23 cellular contexts compared by ENCODE assay signal in genomic region chr4:142801966-142802365, GRCh38. TPM values are rescaled to one million over a fixed set of nuclear protein-coding genes. Genes with fewer than 3 reads are reported as not detected.
DNase-seq lines count a peak whose midpoint lies in the region; ATAC-seq and TF ChIP-seq lines count a peak whose summit lies in the region.
"Had no signal": no experiment of that assay in that cellular context is flagged by ENCODE, and none has a peak within 500 bp of the region (broad histone marks: within the 10 kb centered on the region; RNA-seq: fewer than 3 reads in every experiment).

No MANE protein-coding gene starts in this region.

- CTCF ChIA-PET in activated naive CD4-positive, alpha-beta T cell treated with anti-CD3 and anti-CD28 coated beads, Interleukin-2, amount 10 ng/mL, durations not matched to agents 7 days and 5 days (lab: Charles Lee), result no interaction called here
- CTCF ChIA-PET in RWPE1 (lab: Yijun Ruan, JAX), result interaction anchor here (0.5 to 0.7 kb wide), 2 partner anchors 83 to 1163 kb away, joined by 3 read pairs; no protein-coding TSS in a partner anchor

- TF ChIP-seq CTCF in RWPE1 (conservative IDR thresholded peaks at IDR 0.05; ENCODE audit: low read depth), result no peak

- H2BK120ac ChIP-seq in trophoblast cell (ENCODE audit: insufficient read depth, low read length, poor library complexity), result no peak overlapping the region

- POLR2A ChIA-PET in RWPE1 (lab: Yijun Ruan, JAX; ENCODE audit: low non-redundant PET), result no interaction called here

- peak; percentile 31 for DNase-seq in activated naive CD4-positive, alpha-beta T cell treated with anti-CD3 and anti-CD28 coated beads, Interleukin-2, amount 10 ng/mL, durations not matched to agents 7 days and 5 days
- no peak for DNase-seq in activated naive CD4-positive, alpha-beta T cell treated with Interleukin-2 at 50 U/mL for 16 hours
- DNase-seq in RWPE1 (ENCODE audit: low spot score), result peak; percentile 42
- peak; percentile 1 for DNase-seq in central memory CD4-positive, alpha-beta T cell
- no peak for DNase-seq in Right ventricle myocardium superior
- DNase-seq in NCI-H345 (lab: John Stamatoyannopoulos, UW), result no peak
- DNase-seq in trophoblast cell, result no peak
- DNase-seq: activated B cell treated with CpG ODN at 0.5 μM for 24 hours; CD8-positive, alpha-beta memory T cell; DMS79 treated with DMSO at 0.1 percent for 48 hours; effector memory CD4-positive, alpha-beta T cell; HCEC 1CT; NCI-H146; NCI-H2171 treated with DMSO at 0.1 percent for 48 hours; NCI-H526 treated with DMSO at 0.1 percent for 48 hours; RPMI8226; sigmoid colon; T-helper 9 cell had no signal

- H3K36me3 Mint-ChIP-seq in activated naive CD4-positive, alpha-beta T cell treated with anti-CD3 and anti-CD28 coated beads, Interleukin-2, amount 10 ng/mL, durations not matched to agents 7 days and 5 days, result peaks cover 9% of the 10 kb centered on the region
- H3K36me3 Mint-ChIP-seq: CD8-positive, alpha-beta memory T cell had no signal

- no peak overlapping the region for H3K14ac ChIP-seq in trophoblast cell (ENCODE audit: low read length)

- H3K9ac ChIP-seq in trophoblast cell (ENCODE audit: low read length), result no peak overlapping the region

- no peak overlapping the region for H3K4me3 Mint-ChIP-seq in activated naive CD4-positive, alpha-beta T cell treated with anti-CD3 and anti-CD28 coated beads, Interleukin-2, amount 10 ng/mL, durations not matched to agents 7 days and 5 days
- H3K4me3 Mint-ChIP-seq: activated B cell treated with CpG ODN at 0.5 μM for 24 hours; CD8-positive, alpha-beta memory T cell; neural crest cell had no signal

- H3K79me1 ChIP-seq in trophoblast cell (ENCODE audit: low read length), result no peaks in the 10 kb centered on the region

- H3K27me3 Mint-ChIP-seq in activated naive CD4-positive, alpha-beta T cell treated with anti-CD3 and anti-CD28 coated beads, Interleukin-2, amount 10 ng/mL, durations not matched to agents 7 days and 5 days, result no peaks in the 10 kb centered on the region
- H3K27me3 Mint-ChIP-seq: activated B cell treated with CpG ODN at 0.5 μM for 24 hours had no signal

- peaks cover 20% of the 10 kb centered on the region for H3K4me1 Mint-ChIP-seq in activated naive CD4-positive, alpha-beta T cell treated with anti-CD3 and anti-CD28 coated beads, Interleukin-2, amount 10 ng/mL, durations not matched to agents 7 days and 5 days
- H3K4me1 Mint-ChIP-seq: activated B cell treated with CpG ODN at 0.5 μM for 24 hours, neural crest cell had no signal

- no peak overlapping the region for H2AFZ ChIP-seq in trophoblast cell (ENCODE audit: insufficient read depth, low read length, poor library complexity)

- H2BK12ac ChIP-seq in trophoblast cell (ENCODE audit: low read length), result no peak overlapping the region

- H3K4me1 ChIP-seq in trophoblast cell (ENCODE audit: control insufficient read depth in 1 of 2, insufficient read depth in 2 of 2, low read length in 2 of 2), result no peaks in the 10 kb centered on the region
- H3K4me1 ChIP-seq: sigmoid colon, vagina had no signal

- no peak overlapping the region for H3K4me3 ChIP-seq in trophoblast cell (ENCODE audit: low read depth, low read length)
- H3K4me3 ChIP-seq: GM12878, lung, sigmoid colon, vagina had no signal

- no peak overlapping the region for H3K27ac ChIP-seq in RWPE1
- no peak overlapping the region for H3K27ac ChIP-seq in trophoblast cell (ENCODE audit: low read depth, low read length)
- H3K27ac ChIP-seq: sigmoid colon, vagina had no signal

- no peak overlapping the region for H3K23ac ChIP-seq in trophoblast cell (ENCODE audit: low read length)

- no CpG with 5 or more reads among the region's 2 CpGs for WGBS in trophoblast cell (ENCODE audit: extremely low coverage, insufficient coverage, insufficient read length)

- H4K8ac ChIP-seq in trophoblast cell (ENCODE audit: low read depth, low read length), result no peak overlapping the region

- H3K9me3 ChIP-seq in trophoblast cell (ENCODE audit: insufficient read depth, low read depth, low read length), result no peaks in the 10 kb centered on the region
- H3K9me3 ChIP-seq: sigmoid colon, vagina had no signal

- H3K36me3 ChIP-seq in trophoblast cell (ENCODE audit: control insufficient read depth in 1 of 2, insufficient read depth in 2 of 2, low read length in 2 of 2), result no peaks in the 10 kb centered on the region
- H3K36me3 ChIP-seq: sigmoid colon, vagina had no signal

- ATAC-seq in Right ventricle myocardium superior (ENCODE audit: poor library complexity), result no peak
- ATAC-seq: GM12878, SK-N-SH treated with all-trans-retinoic acid at 6 μM for 48 hours had no signal

- H3K18ac ChIP-seq in trophoblast cell (ENCODE audit: low read length), result no peak overlapping the region

- H2AK5ac ChIP-seq in trophoblast cell (ENCODE audit: low read length), result no peak overlapping the region

- H3K27me3 ChIP-seq in trophoblast cell (ENCODE audit: insufficient read depth, low read length), result no peaks in the 10 kb centered on the region
- H3K27me3 ChIP-seq: sigmoid colon, vagina had no signal

- intact Hi-C loops in Right ventricle myocardium superior (cut with DNase I), result no loop called here

- H3K9me3 Mint-ChIP-seq in activated naive CD4-positive, alpha-beta T cell treated with anti-CD3 and anti-CD28 coated beads, Interleukin-2, amount 10 ng/mL, durations not matched to agents 7 days and 5 days, result peaks cover 7% of the 10 kb centered on the region
- H3K9me3 Mint-ChIP-seq: activated B cell treated with CpG ODN at 0.5 μM for 24 hours, neural crest cell had no signal

- H4K12ac ChIP-seq in trophoblast cell (ENCODE audit: low read depth, low read length), result no peak overlapping the region

- no peak overlapping the region for H3K4me2 ChIP-seq in trophoblast cell (ENCODE audit: low read length)

- H3K27ac Mint-ChIP-seq in activated naive CD4-positive, alpha-beta T cell treated with anti-CD3 and anti-CD28 coated beads, Interleukin-2, amount 10 ng/mL, durations not matched to agents 7 days and 5 days, result no peak overlapping the region
- H3K27ac Mint-ChIP-seq: activated B cell treated with CpG ODN at 0.5 μM for 24 hours; CD8-positive, alpha-beta memory T cell had no signal

- no peak overlapping the region for H2BK5ac ChIP-seq in trophoblast cell (ENCODE audit: low read depth, low read length, poor library complexity)

- no peak overlapping the region for H4K91ac ChIP-seq in trophoblast cell (ENCODE audit: low read depth, low read length)

- no peak overlapping the region for H3K4ac ChIP-seq in trophoblast cell (ENCODE audit: low read depth, low read length)

- no peaks in the 10 kb centered on the region for H3K79me2 ChIP-seq in trophoblast cell (ENCODE audit: control insufficient read depth, insufficient read depth, low read length, poor library complexity)

RNA-seq across cellular contexts. Expression of gene INPP4B, which starts 44.1 kb away (rescaled TPM):
- 10.7 TPM for total RNA-seq in Right ventricle myocardium superior
- polyA plus RNA-seq in trophoblast cell (2013), result 1.4 and 1.7 TPM in 2 replicates

Comparison
In these comparisons a context has a peak if more than half of its experiments do, and no peak if none do; other contexts are left out.
1. DNase-seq: peak in activated naive CD4-positive, alpha-beta T cell treated with anti-CD3 and anti-CD28 coated beads, Interleukin-2, amount 10 ng/mL, durations not matched to agents 7 days and 5 days (single experiment), RWPE1 (single experiment) and central memory CD4-positive, alpha-beta T cell (single experiment); none in activated naive CD4-positive, alpha-beta T cell treated with Interleukin-2 at 50 U/mL for 16 hours (single experiment), Right ventricle myocardium superior (single experiment), NCI-H345 (single experiment) and trophoblast cell (0 of 2).